In the genomic region with DNA sequence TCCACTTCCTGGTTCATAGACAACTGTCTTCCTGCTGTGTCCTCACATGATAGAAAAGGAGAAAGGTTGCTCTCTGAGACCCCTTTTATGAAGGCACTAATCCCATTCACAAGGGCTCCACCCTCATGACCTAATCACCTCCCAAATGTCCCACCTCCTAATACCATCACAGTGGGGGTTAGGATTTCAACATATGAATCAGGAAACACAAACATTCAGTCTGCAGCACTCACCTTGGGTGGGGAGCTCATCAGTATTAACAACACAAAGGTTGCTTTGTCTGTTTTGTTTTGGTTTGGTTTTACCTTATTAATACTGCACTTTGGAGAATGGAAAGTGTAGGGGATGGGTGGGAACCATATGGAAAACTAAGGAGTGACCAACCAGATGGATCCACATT, we compare ENCODE assay signal across 1 cellular context.
TF ChIP-seq lines count a peak whose summit lies in the region.

No MANE protein-coding gene starts in this region.

TF ChIP-seq in GM12878, 131 proteins besides CTCF, POLR2A, EP300 and RAD21 (continued from another document):
- peak; percentile 15; the same call in 1 of the 2 replicates for TF ChIP-seq SPI1 (IDR thresholded peaks at IDR 0.05; ENCODE audit: borderline replicate concordance, insufficient read depth, low read depth, low read length)
- no peak for TF ChIP-seq EGR1 (IDR thresholded peaks at IDR 0.05; ENCODE audit: borderline replicate concordance in 1 of 2, low read depth in 2 of 2, low read length in 2 of 2)
